Comparison of ENCODE assay signal across 35 cellular contexts in genomic region chr2:200144571-200144970, GRCh38.
"Had no signal": no experiment of that assay in that cellular context is flagged by ENCODE, and none has a peak within 500 bp of the region (broad histone marks: within the 10 kb centered on the region; RNA-seq: fewer than 3 reads in every experiment).

No MANE protein-coding gene starts in this region.

- H3K27ac Mint-ChIP-seq: activated B cell treated with CpG ODN at 0.5 μM for 24 hours; activated CD8-positive, alpha-beta T cell treated with anti-CD3 and anti-CD28 coated beads for 36 hours; activated naive CD4-positive, alpha-beta T cell treated with anti-CD3 and anti-CD28 coated beads for 36 hours; activated naive CD4-positive, alpha-beta T cell treated with anti-CD3 and anti-CD28 coated beads, Interleukin-2, amount 50 U/mL, for 24 hours; activated naive CD8-positive, alpha-beta T cell treated with anti-CD3 and anti-CD28 coated beads for 36 hours; activated naive CD8-positive, alpha-beta T cell treated with anti-CD3 and anti-CD28 coated beads, Interleukin-2, amount 50 U/mL, for 24 hours; activated T-helper 1 cell treated with anti-CD3 and anti-CD28 coated beads, Interleukin-12 subunit alpha, Interleukin-12 subunit beta, Interleukin-2, Interleukin-4 antibody, amounts not matched to agents 30 ng/mL and 10 ng/mL and 1 ng/mL, durations not matched to agents 14 hours and 24 hours and 36 hours; activated T-helper 2 cell treated with anti-CD3 and anti-CD28 coated beads, Interferon-gamma antibody, Interleukin-2, Interleukin-4, amounts not matched to agents 10 μg/mL and 5 μg/mL and 100 μg/mL, durations not matched to agents 14 hours and 24 hours and 36 hours; dendritic cell treated with granulocyte-macrophage colony-stimulating factor and Interleukin-4, amounts not matched to agents 40 ng/mL and 50 ng/mL, for 4 days; endodermal cell; T-helper 17 cell; T-helper 2 cell treated with Interferon-gamma antibody and Interleukin-4, amounts not matched to agents 5 μg/mL and 100 μg/mL, for 36 hours had no signal

- DNase-seq: activated B cell treated with CpG ODN at 0.5 μM for 24 hours; activated CD4-positive, alpha-beta T cell treated with anti-CD3 and anti-CD28 coated beads for 48 hours; activated CD4-positive, alpha-beta T cell treated with anti-CD3 and anti-CD28 coated beads, Interleukin-2, amount 50 U/mL, for 1 hour; activated CD4-positive, alpha-beta T cell treated with anti-CD3 and anti-CD28 coated beads, Interleukin-2, amount 50 U/mL, for 48 hours; activated CD8-positive, alpha-beta memory T cell treated with anti-CD3 and anti-CD28 coated beads for 24 hours; activated CD8-positive, alpha-beta T cell treated with anti-CD3 and anti-CD28 coated beads for 36 hours; activated effector memory CD4-positive, alpha-beta T cell treated with anti-CD3 and anti-CD28 coated beads, Interleukin-2, amount 50 U/mL, for 16 hours; activated naive CD4-positive, alpha-beta T cell treated with anti-CD3 and anti-CD28 coated beads for 36 hours; activated naive CD8-positive, alpha-beta T cell treated with anti-CD3 and anti-CD28 coated beads for 36 hours; activated naive CD8-positive, alpha-beta T cell treated with anti-CD3 and anti-CD28 coated beads, Interleukin-2, amount 50 U/mL, for 24 hours; activated T-cell treated with anti-CD3 and anti-CD28 coated beads, Interleukin-2, amount 50 U/mL, for 4 hours; adrenal gland; amygdala; aorta; body of pancreas; caudate nucleus; cerebellar nuclear complex; dorsolateral prefrontal cortex; effector memory CD4-positive, alpha-beta T cell; endodermal cell; foreskin keratinocyte; gastrocnemius medialis; glutamatergic neuron; T-helper 1 cell; T-helper 17 cell; T1000; WERI-Rb-1 had no signal

- H3K9me3 ChIP-seq: adrenal gland, body of pancreas, gastrocnemius medialis had no signal

- H3K4me3 ChIP-seq: adrenal gland, body of pancreas, coronary artery, dorsolateral prefrontal cortex, gastrocnemius medialis had no signal

- H3K9me3 Mint-ChIP-seq: activated naive CD4-positive, alpha-beta T cell treated with anti-CD3 and anti-CD28 coated beads, Interleukin-2, amount 50 U/mL, for 24 hours; activated T-helper 1 cell treated with anti-CD3 and anti-CD28 coated beads, Interleukin-12 subunit alpha, Interleukin-12 subunit beta, Interleukin-2, Interleukin-4 antibody, amounts not matched to agents 30 ng/mL and 10 ng/mL and 1 ng/mL, durations not matched to agents 14 hours and 24 hours and 36 hours; activated T-helper 2 cell treated with anti-CD3 and anti-CD28 coated beads, Interferon-gamma antibody, Interleukin-2, Interleukin-4, amounts not matched to agents 10 μg/mL and 5 μg/mL and 100 μg/mL, durations not matched to agents 14 hours and 24 hours and 36 hours had no signal

- H3K27ac ChIP-seq: adrenal gland, body of pancreas, coronary artery, dorsolateral prefrontal cortex, foreskin keratinocyte, gastrocnemius medialis, WERI-Rb-1 had no signal

- H3K27me3 Mint-ChIP-seq: activated B cell treated with CpG ODN at 0.5 μM for 24 hours; dendritic cell treated with granulocyte-macrophage colony-stimulating factor and Interleukin-4, amounts not matched to agents 40 ng/mL and 50 ng/mL, for 4 days; T-helper 17 cell had no signal

- H3K36me3 ChIP-seq: adrenal gland, gastrocnemius medialis, WERI-Rb-1 had no signal

- H3K36me3 Mint-ChIP-seq: activated naive CD8-positive, alpha-beta T cell treated with anti-CD3 and anti-CD28 coated beads for 36 hours had no signal

- H3K27me3 ChIP-seq: adrenal gland, body of pancreas, dorsolateral prefrontal cortex, foreskin keratinocyte, gastrocnemius medialis had no signal

- H3K4me1 ChIP-seq: adrenal gland, body of pancreas, foreskin keratinocyte, gastrocnemius medialis had no signal

- ATAC-seq: activated CD4-positive, CD25-positive, alpha-beta regulatory T cell treated with anti-CD3 and anti-CD28 coated beads, Interleukin-2, amount 50 U/mL, for 24 hours; activated CD8-positive, alpha-beta T cell treated with anti-CD3 and anti-CD28 coated beads for 36 hours; activated naive CD8-positive, alpha-beta T cell treated with anti-CD3 and anti-CD28 coated beads, Interleukin-2, amount 50 U/mL, for 24 hours; activated T-cell treated with anti-CD3 and anti-CD28 coated beads, Interleukin-2, amount 50 U/mL, for 4 hours; body of pancreas; esophagus mucosa; foreskin keratinocyte; gastrocnemius medialis; T-helper 17 cell had no signal

- H3K4me1 Mint-ChIP-seq: activated B cell treated with CpG ODN at 0.5 μM for 24 hours; activated naive CD4-positive, alpha-beta T cell treated with anti-CD3 and anti-CD28 coated beads, Interleukin-2, amount 50 U/mL, for 24 hours; activated naive CD8-positive, alpha-beta T cell treated with anti-CD3 and anti-CD28 coated beads for 36 hours; activated naive CD8-positive, alpha-beta T cell treated with anti-CD3 and anti-CD28 coated beads, Interleukin-2, amount 50 U/mL, for 24 hours; endodermal cell; T-helper 17 cell had no signal

- H3K4me3 Mint-ChIP-seq: activated B cell treated with CpG ODN at 0.5 μM for 24 hours; activated CD8-positive, alpha-beta T cell treated with anti-CD3 and anti-CD28 coated beads for 36 hours; activated naive CD4-positive, alpha-beta T cell treated with anti-CD3 and anti-CD28 coated beads for 36 hours; activated naive CD4-positive, alpha-beta T cell treated with anti-CD3 and anti-CD28 coated beads, Interleukin-2, amount 50 U/mL, for 24 hours; activated naive CD8-positive, alpha-beta T cell treated with anti-CD3 and anti-CD28 coated beads for 36 hours; activated naive CD8-positive, alpha-beta T cell treated with anti-CD3 and anti-CD28 coated beads, Interleukin-2, amount 50 U/mL, for 24 hours; activated T-cell treated with anti-CD3 and anti-CD28 coated beads, Interleukin-2, amount 50 U/mL, for 4 hours; activated T-helper 1 cell treated with anti-CD3 and anti-CD28 coated beads, Interleukin-12 subunit alpha, Interleukin-12 subunit beta, Interleukin-2, Interleukin-4 antibody, amounts not matched to agents 30 ng/mL and 10 ng/mL and 1 ng/mL, durations not matched to agents 14 hours and 24 hours and 36 hours; dendritic cell treated with granulocyte-macrophage colony-stimulating factor and Interleukin-4, amounts not matched to agents 40 ng/mL and 50 ng/mL, for 4 days; endodermal cell; T-helper 17 cell; T-helper 2 cell treated with Interferon-gamma antibody and Interleukin-4, amounts not matched to agents 5 μg/mL and 100 μg/mL, for 36 hours had no signal
